15 cellular contexts compared by ENCODE assay signal in the genomic region with DNA sequence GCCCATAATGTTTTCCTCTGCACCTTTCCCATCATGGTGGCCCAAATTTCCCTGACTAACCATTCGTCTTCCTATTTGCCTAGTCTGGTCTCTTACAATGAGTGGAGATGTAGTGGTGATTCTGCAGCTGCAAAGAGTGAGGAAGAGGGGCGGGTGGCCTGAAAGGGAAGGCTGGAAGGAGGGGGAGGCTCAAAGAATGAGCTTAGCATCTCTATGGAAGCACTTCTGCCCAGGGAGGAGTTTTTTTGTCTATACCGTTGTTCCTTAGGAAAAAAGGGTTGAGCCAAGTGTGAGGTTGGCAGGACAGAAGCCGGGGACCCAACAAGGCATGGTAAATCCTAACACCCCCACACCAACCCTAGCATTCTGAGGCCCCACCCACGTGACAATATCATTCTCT.
"Had no signal": no experiment of that assay in that cellular context is flagged by ENCODE, and none has a peak within 500 bp of the region (broad histone marks: within the 10 kb centered on the region; RNA-seq: fewer than 3 reads in every experiment).

No MANE protein-coding gene starts in this region.

- H3K27me3 ChIP-seq: brain microvascular endothelial cell, tibial nerve had no signal

- H3K4me3 ChIP-seq: tibial nerve had no signal

- DNase-seq: activated CD4-positive, alpha-beta T cell treated with anti-CD3 and anti-CD28 coated beads, Interleukin-2, amount 10 ng/mL, durations not matched to agents 7 days and 5 days; activated CD8-positive, alpha-beta T cell treated with anti-CD3 and anti-CD28 coated beads, Interleukin-2, amount 10 ng/mL, durations not matched to agents 7 days and 5 days; activated naive CD4-positive, alpha-beta T cell treated with anti-CD3 and anti-CD28 coated beads for 36 hours; activated naive CD8-positive, alpha-beta T cell treated with anti-CD3 and anti-CD28 coated beads, Interleukin-2, amount 50 U/mL, for 24 hours; activated T-cell treated with anti-CD3 and anti-CD28 coated beads, Interleukin-2, amount 50 U/mL, for 24 hours; aorta; brain microvascular endothelial cell; central memory CD4-positive, alpha-beta T cell; foreskin melanocyte; left ventricle myocardium superior; nephron progenitor cell; stimulated activated CD4-positive, alpha-beta T cell treated with anti-CD3 and anti-CD28 coated beads, Interleukin-12 subunit alpha, Interleukin-12 subunit beta, amount 100 ng/mL, for 4 hours; stimulated activated CD4-positive, alpha-beta T cell treated with anti-CD3 and anti-CD28 coated beads, Interleukin-2, amount 100 ng/mL, for 24 hours; T1000 had no signal

- H3K36me3 ChIP-seq: brain microvascular endothelial cell, tibial nerve had no signal
